ENCODE assay signal across 8 cellular contexts in the genomic region with DNA sequence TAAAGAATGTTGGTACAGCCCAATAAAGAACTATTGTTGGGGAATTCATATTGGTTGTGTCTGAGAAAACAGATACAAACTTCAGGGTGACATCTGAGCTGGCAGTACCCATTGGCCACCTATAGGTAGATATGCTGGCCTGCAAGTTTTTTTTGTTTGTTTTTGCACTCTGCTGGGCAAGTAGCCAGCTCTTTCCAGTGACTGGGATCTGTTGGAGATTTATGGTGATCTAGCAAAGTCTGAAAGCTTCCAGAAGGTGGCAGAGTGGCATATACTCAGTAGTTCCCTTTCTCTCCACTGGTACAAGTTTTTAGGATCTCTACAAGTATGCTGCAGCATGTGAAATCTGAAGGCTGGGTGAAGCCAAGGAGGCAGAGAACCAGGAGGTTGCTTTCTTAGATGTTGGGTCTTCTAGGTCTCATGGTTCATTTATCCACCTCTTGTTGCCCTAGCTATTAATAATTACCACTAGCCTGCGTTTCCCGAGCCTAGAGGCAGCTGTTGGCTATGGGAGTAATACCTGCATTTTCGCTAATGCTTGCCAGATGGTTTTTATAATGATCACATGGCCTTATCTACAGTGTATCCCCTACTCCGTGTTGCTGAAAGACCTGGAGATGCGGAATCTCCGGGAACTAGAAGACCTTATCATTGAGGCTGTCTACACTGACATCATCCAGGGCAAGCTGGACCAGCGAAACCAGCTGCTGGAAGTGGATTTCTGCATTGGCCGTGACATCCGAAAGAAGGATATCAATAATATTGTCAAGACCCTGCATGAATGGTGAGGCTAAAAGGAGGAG. TPM values are rescaled to one million over a fixed set of nuclear protein-coding genes. Genes with fewer than 3 reads are reported as not detected.
DNase-seq lines count a peak whose midpoint lies in the region; ATAC-seq and TF ChIP-seq lines count a peak whose summit lies in the region.

No MANE protein-coding gene starts in this region.

- ATAC-seq in GM18868 (IDR thresholded peaks at IDR 0.05; ENCODE audit: unreplicated experiment) = no peak
- ATAC-seq in HG03135 (IDR thresholded peaks at IDR 0.05; ENCODE audit: unreplicated experiment) = no peak

- H4K12ac ChIP-seq in trophoblast cell (ENCODE audit: low read depth, low read length) = no peak overlapping the region

- no peaks in the 10 kb centered on the region for H3K9me3 ChIP-seq in colonic mucosa
- H3K9me3 ChIP-seq in trophoblast cell (ENCODE audit: insufficient read depth, low read depth, low read length) = no peaks in the 10 kb centered on the region

- H3K9ac ChIP-seq in colonic mucosa (ENCODE audit: low read depth in 2 of 2, low read length in 2 of 2) (no peak overlapping the region), trophoblast cell (ENCODE audit: low read length) (no peak overlapping the region)

- TF ChIP-seq CTCF in colonic mucosa (IDR thresholded peaks at IDR 0.05) = peak; percentile 59

- H3K79me1 ChIP-seq in trophoblast cell (ENCODE audit: low read length) = no peaks in the 10 kb centered on the region

- H3K36me3 ChIP-seq in colonic mucosa (peaks cover 28% of the 10 kb centered on the region), trophoblast cell (ENCODE audit: control insufficient read depth in 1 of 2, insufficient read depth in 2 of 2, low read length in 2 of 2) (peaks cover 17 to 39% of the 10 kb centered on the region in 2 experiments)

- no peak overlapping the region for H2AFZ ChIP-seq in trophoblast cell (ENCODE audit: insufficient read depth, low read length, poor library complexity)

- H3K14ac ChIP-seq in trophoblast cell (ENCODE audit: low read length) = no peak overlapping the region

- H4K8ac ChIP-seq in trophoblast cell (ENCODE audit: low read depth, low read length) = no peak overlapping the region

- H3K23ac ChIP-seq in trophoblast cell (ENCODE audit: low read length) = peak overlapping the region; percentile 22

- peak; percentile 2 for DNase-seq in NCI-H1092 treated with DMSO at 0.1 percent for 48 hours (lab: John Stamatoyannopoulos, UW)
- no peak for DNase-seq in NCI-H1092 (lab: John Stamatoyannopoulos, UW)
- peak; percentile 86 for DNase-seq in NCI-H2196 treated with DMSO at 0.1 percent for 48 hours (lab: John Stamatoyannopoulos, UW; ENCODE audit: unreplicated experiment)
- DNase-seq in colonic mucosa = peak; percentile 90
- DNase-seq in trophoblast cell = no peak
- no peak for DNase-seq in stimulated activated CD4-positive, alpha-beta T cell treated with anti-CD3 and anti-CD28 coated beads, Interleukin-4, amount 100 ng/mL, for 4 hours

- WGBS in trophoblast cell (ENCODE audit: extremely low coverage, insufficient coverage, insufficient read length) = no CpG with 5 or more reads among the region's 9 CpGs

- no peaks in the 10 kb centered on the region for H3K79me2 ChIP-seq in trophoblast cell (ENCODE audit: control insufficient read depth, insufficient read depth, low read length, poor library complexity)

- no peak overlapping the region for H3K4me2 ChIP-seq in trophoblast cell (ENCODE audit: low read length)

- no peak overlapping the region for H4K91ac ChIP-seq in trophoblast cell (ENCODE audit: low read depth, low read length)

- H2BK5ac ChIP-seq in trophoblast cell (ENCODE audit: low read depth, low read length, poor library complexity) = no peak overlapping the region

- H3K4me1 ChIP-seq in colonic mucosa (no peaks in the 10 kb centered on the region), trophoblast cell (ENCODE audit: control insufficient read depth in 1 of 2, insufficient read depth in 2 of 2, low read length in 2 of 2) (no peaks in the 10 kb centered on the region)

- H3K27me3 ChIP-seq in colonic mucosa (no peaks in the 10 kb centered on the region), trophoblast cell (ENCODE audit: insufficient read depth, low read length) (no peaks in the 10 kb centered on the region)

- intact Hi-C loops in colonic mucosa (cut with DNase I) = no loop called here

- H3K27ac ChIP-seq in colonic mucosa = peak overlapping the region; percentile 30
- H3K27ac ChIP-seq in trophoblast cell (ENCODE audit: low read depth, low read length) = no peak overlapping the region

- H2BK120ac ChIP-seq in trophoblast cell (ENCODE audit: insufficient read depth, low read length, poor library complexity) = no peak overlapping the region

- no peak overlapping the region for H2BK12ac ChIP-seq in trophoblast cell (ENCODE audit: low read length)

- H3K4me3 ChIP-seq in colonic mucosa (no peak overlapping the region), trophoblast cell (ENCODE audit: low read depth, low read length) (no peak overlapping the region)

- H2AK5ac ChIP-seq in trophoblast cell (ENCODE audit: low read length) = no peak overlapping the region

- H3K4ac ChIP-seq in trophoblast cell (ENCODE audit: low read depth, low read length) = no peak overlapping the region

- no peak overlapping the region for H3K18ac ChIP-seq in trophoblast cell (ENCODE audit: low read length)

RNA-seq across cellular contexts. Expression of a gene that starts 9.5 kb away (rescaled TPM):
- 10 to 100 TPM; 18.3 to 33.3 TPM for total RNA-seq in colonic mucosa
- 39.9 and 40.7 TPM in 2 replicates for polyA plus RNA-seq in trophoblast cell (2013)

RNA-seq across cellular contexts. Expression of a gene that starts 14.6 kb away (rescaled TPM):
- total RNA-seq in colonic mucosa = 10 to 100 TPM; 20.0 to 21.4 TPM
- 23.5 and 25.4 TPM in 2 replicates for polyA plus RNA-seq in trophoblast cell (2013)

Comparison
In these comparisons a context has a peak if more than half of its experiments do, and no peak if none do; other contexts are left out.
1. DNase-seq: peak in NCI-H1092 treated with DMSO at 0.1 percent for 48 hours (single experiment), NCI-H2196 treated with DMSO at 0.1 percent for 48 hours (single experiment) and colonic mucosa (single experiment); none in NCI-H1092 (single experiment), trophoblast cell (0 of 2) and stimulated activated CD4-positive, alpha-beta T cell treated with anti-CD3 and anti-CD28 coated beads, Interleukin-4, amount 100 ng/mL, for 4 hours (0 of 2).